In the genomic region with DNA sequence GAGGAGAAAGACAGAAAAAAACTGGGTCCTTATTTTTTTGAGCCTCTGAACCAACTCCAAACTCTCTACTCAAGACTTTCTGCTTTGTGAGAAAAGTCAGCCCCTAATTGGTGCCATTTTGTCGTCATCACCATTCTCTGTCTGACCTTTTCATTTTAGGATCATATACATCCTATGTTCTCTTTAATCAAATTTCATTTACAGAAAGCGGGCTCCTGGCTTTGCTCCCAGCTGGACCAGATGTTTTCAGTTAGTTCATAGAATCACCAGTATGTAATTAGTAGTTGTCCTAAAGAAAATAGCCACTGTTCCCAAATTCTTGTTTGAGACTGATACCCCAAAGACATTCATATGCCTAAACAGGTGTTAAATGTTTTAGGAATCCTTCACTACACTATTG, we compare ENCODE assay signal across 17 cellular contexts. TPM values are rescaled to one million over a fixed set of nuclear protein-coding genes. Genes with fewer than 3 reads are reported as not detected.
DNase-seq lines count a peak whose midpoint lies in the region; ATAC-seq and TF ChIP-seq lines count a peak whose summit lies in the region.
"Had no signal": no experiment of that assay in that cellular context is flagged by ENCODE, and none has a peak within 500 bp of the region (broad histone marks: within the 10 kb centered on the region; RNA-seq: fewer than 3 reads in every experiment).

No MANE protein-coding gene starts in this region.

- no peaks in the 10 kb centered on the region for H3K27me3 ChIP-seq in BE2C
- H3K27me3 ChIP-seq: BLaER1 had no signal

- H3K4me1 ChIP-seq in BE2C, result peaks cover 9% of the 10 kb centered on the region
- H3K4me1 ChIP-seq: BLaER1, Caco-2, HAP-1 had no signal

- H3K4me3 ChIP-seq in BE2C (ENCODE audit: low read depth, low read length), result no peak overlapping the region
- H3K4me3 ChIP-seq: BLaER1, HAP-1 had no signal

- no peaks in the 10 kb centered on the region for H3K9me3 ChIP-seq in BE2C
- H3K9me3 ChIP-seq: BLaER1, Caco-2, HAP-1 had no signal

- TF ChIP-seq CTCF in BE2C (IDR thresholded peaks at IDR 0.05; ENCODE audit: low read depth, low read length), result no peak

- no peak for ATAC-seq in SK-N-SH treated with all-trans-retinoic acid at 6 μM for 48 hours
- ATAC-seq: CD8-positive, alpha-beta T cell had no signal

- DNase-seq in BE2C (peak; percentile 57), NCI-H69 (lab: John Stamatoyannopoulos, UW) (peak; percentile 79), left kidney (ENCODE audit: low read depth, low spot score) (peak; percentile 9), NCI-H82 (lab: John Stamatoyannopoulos, UW) (no peak), HuH-7.5 (ENCODE audit: low spot score) (no peak)
- no peak for DNase-seq in central memory CD4-positive, alpha-beta T cell
- DNase-seq: Caco-2; CD4-positive, CD25-positive, alpha-beta regulatory T cell; CD8-positive, alpha-beta T cell; DMS53; DMS79 treated with DMSO at 0.1 percent for 48 hours; GF-D8; GOT3; HFFc6 had no signal

- H3K36me3 ChIP-seq in BE2C, result no peaks in the 10 kb centered on the region
- H3K36me3 ChIP-seq: BLaER1, HAP-1 had no signal

TF ChIP-seq in SK-N-SH treated with all-trans-retinoic acid at 6 μM for 48 hours, 23 proteins besides CTCF, POLR2A, EP300 and RAD21:
- peak; percentile 83; the same call in 1 of the 2 replicates for TF ChIP-seq TCF4 (CRISPR knock-in tag; IDR thresholded peaks at IDR 0.05; ENCODE audit: borderline replicate concordance)
- TF ChIP-seq, protein P1, sequence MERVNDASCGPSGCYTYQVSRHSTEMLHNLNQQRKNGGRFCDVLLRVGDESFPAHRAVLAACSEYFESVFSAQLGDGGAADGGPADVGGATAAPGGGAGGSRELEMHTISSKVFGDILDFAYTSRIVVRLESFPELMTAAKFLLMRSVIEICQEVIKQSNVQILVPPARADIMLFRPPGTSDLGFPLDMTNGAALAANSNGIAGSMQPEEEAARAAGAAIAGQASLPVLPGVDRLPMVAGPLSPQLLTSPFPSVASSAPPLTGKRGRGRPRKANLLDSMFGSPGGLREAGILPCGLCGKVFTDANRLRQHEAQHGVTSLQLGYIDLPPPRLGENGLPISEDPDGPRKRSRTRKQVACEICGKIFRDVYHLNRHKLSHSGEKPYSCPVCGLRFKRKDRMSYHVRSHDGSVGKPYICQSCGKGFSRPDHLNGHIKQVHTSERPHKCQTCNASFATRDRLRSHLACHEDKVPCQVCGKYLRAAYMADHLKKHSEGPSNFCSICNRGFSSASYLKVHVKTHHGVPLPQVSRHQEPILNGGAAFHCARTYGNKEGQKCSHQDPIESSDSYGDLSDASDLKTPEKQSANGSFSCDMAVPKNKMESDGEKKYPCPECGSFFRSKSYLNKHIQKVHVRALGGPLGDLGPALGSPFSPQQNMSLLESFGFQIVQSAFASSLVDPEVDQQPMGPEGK (CRISPR knock-in tag; IDR thresholded peaks at IDR 0.05; ENCODE audit: borderline replicate concordance), result no peak

RNA-seq across cellular contexts. Expression of gene SLCO4C1, which starts 28.6 kb away (rescaled TPM):
- polyA plus RNA-seq in BE2C (2012; ENCODE audit: insufficient read depth, insufficient read length, low read depth), result 0.29 TPM
- polyA plus RNA-seq: CD4-positive, CD25-positive, alpha-beta regulatory T cell had no signal

Comparison
In these comparisons a context has a peak if more than half of its experiments do, and no peak if none do; other contexts are left out.
1. DNase-seq: peak in BE2C (single experiment), NCI-H69 (single experiment) and left kidney (single experiment); none in central memory CD4-positive, alpha-beta T cell (single experiment), NCI-H82 (single experiment) and HuH-7.5 (single experiment).